28 cellular contexts compared by ENCODE assay signal in genomic region chr20:33092361-33092760, GRCh38. TPM values are rescaled to one million over a fixed set of nuclear protein-coding genes. Genes with fewer than 3 reads are reported as not detected.
A peak's percentile ranks its signal among the peaks of the same experiment; 100 is the strongest.
DNase-seq lines count a peak whose midpoint lies in the region; ATAC-seq, FAIRE-seq and TF ChIP-seq lines count a peak whose summit lies in the region.
"Had no signal": no experiment of that assay in that cellular context is flagged by ENCODE, and none has a peak within 500 bp of the region (broad histone marks: within the 10 kb centered on the region; RNA-seq: fewer than 3 reads in every experiment).

No MANE protein-coding gene starts in this region.

- no peak overlapping the region for H2AK5ac ChIP-seq in neuronal stem cell (ENCODE audit: low read depth, low read length)

- H3K79me2 ChIP-seq in HepG2 (ENCODE audit: insufficient read depth, low read length) (no peaks in the 10 kb centered on the region), osteoblast (ENCODE audit: insufficient read depth, low read length) (no peaks in the 10 kb centered on the region)

- ATAC-seq in HepG2 = no peak
- ATAC-seq in right lobe of liver = no peak
- ATAC-seq: GM23338, PC-3 had no signal

- H4K20me1 ChIP-seq in HepG2 (ENCODE audit: insufficient read depth, low read length) (no peaks in the 10 kb centered on the region), osteoblast (ENCODE audit: insufficient read depth, low read length) (no peaks in the 10 kb centered on the region)
- H4K20me1 ChIP-seq: BLaER1 had no signal

- no peaks in the 10 kb centered on the region for H3K79me1 ChIP-seq in neuronal stem cell (ENCODE audit: low read depth, low read length)

- TF ChIP-seq RAD21 in HepG2 (CRISPR knock-in tag; IDR thresholded peaks at IDR 0.05) = no peak

- no peak overlapping the region for H4K91ac ChIP-seq in neuronal stem cell (ENCODE audit: low read depth, low read length, poor library complexity)

- H2BK120ac ChIP-seq in neuronal stem cell (ENCODE audit: low read depth, low read length) = no peak overlapping the region

- no peak for TF ChIP-seq POLR2A in HepG2 (IDR thresholded peaks at IDR 0.05; ENCODE audit: insufficient read depth in 1 of 2, low read depth in 2 of 2, low read length in 2 of 2)
- no peak for TF ChIP-seq POLR2A in right lobe of liver (IDR thresholded peaks at IDR 0.05)
- TF ChIP-seq POLR2A in thyroid gland (IDR thresholded peaks at IDR 0.05) = no peak

- no peak overlapping the region for H3K4ac ChIP-seq in neuronal stem cell (ENCODE audit: low read length)

- 12% methylated on average over 3 of the region's 3 CpGs for WGBS in HepG2 (ENCODE audit: low lambda C conversion rate)
- 83% methylated on average over 3 of the region's 3 CpGs for WGBS in right lobe of liver (ENCODE audit: insufficient coverage, low coverage, low lambda C conversion rate, missing lambda C conversion rate)
- no CpG with 5 or more reads among the region's 3 CpGs for WGBS in neuronal stem cell (ENCODE audit: extremely low coverage in 2 of 2, insufficient read length in 2 of 2, insufficient replicate concordance in 1 of 2), 2 donors
- WGBS in thyroid gland, 2 donors = 87 to 95% methylated on average over 3 of the region's 3 CpGs

- intact Hi-C loops in HepG2 (cut with micrococcal nuclease; ENCODE audit: unreplicated experiment) (no loop called here), right lobe of liver (cut with DNase I) (loop anchor here in 1 of 2 donors (10.0 kb wide), 1 partner anchor 112 kb away; no protein-coding TSS in a partner anchor), colonic mucosa (cut with DNase I) (loop anchor here (10.0 kb wide), 1 partner anchor 188 kb away; no protein-coding TSS in a partner anchor), thyroid gland (cut with DNase I) (loop anchor here (5.0 kb wide), 1 partner anchor 195 kb away; no protein-coding TSS in a partner anchor)

- no peak for DNase-seq in HepG2 (ENCODE audit: low spot score)
- no peak for DNase-seq in right lobe of liver
- peak; percentile 21 for DNase-seq in RPMI7951 (ENCODE audit: low read depth)
- no peak for DNase-seq in neuronal stem cell (ENCODE audit: low spot score)
- no peak for DNase-seq in colonic mucosa
- DNase-seq in osteoblast (ENCODE audit: insufficient read length, low spot score, missing footprints) = no peak
- no peak for DNase-seq in thyroid gland
- DNase-seq: CD4-positive, alpha-beta T cell; DMS53; H9; HFFc6; MV-4-11; NCI-H1105 treated with DMSO at 0.1 percent for 48 hours; NCI-H146; NCI-H1930; NCI-H2107; NCI-H446; NCI-H524 treated with DMSO at 0.1 percent for 48 hours; NCI-H774; NK-92 treated with Interleukin-12 subunit alpha and Interleukin-12 subunit beta, amount 100 ng/mL, for 24 hours; PC-3; SHP77 had no signal

- H3K9me3 ChIP-seq in HepG2 (ENCODE audit: low read length) (no peaks in the 10 kb centered on the region), right lobe of liver (no peaks in the 10 kb centered on the region), neuronal stem cell (replicated peaks in 1 of 2; ENCODE audit: control insufficient read depth in 2 of 2, insufficient read depth in 1 of 2, low read depth in 1 of 2, low read length in 2 of 2) (no peaks in the 10 kb centered on the region), colonic mucosa (no peaks in the 10 kb centered on the region), osteoblast (ENCODE audit: low read depth, low read length) (no peaks in the 10 kb centered on the region), thyroid gland (no peaks in the 10 kb centered on the region)
- H3K9me3 ChIP-seq: BLaER1 had no signal

- H3K9ac ChIP-seq in HepG2 (ENCODE audit: insufficient read depth, low read depth, low read length) (no peak overlapping the region), neuronal stem cell (ENCODE audit: low read depth, low read length, poor library complexity) (no peak overlapping the region), colonic mucosa (ENCODE audit: low read depth in 2 of 2, low read length in 2 of 2) (no peak overlapping the region)
- H3K9ac ChIP-seq: BLaER1 had no signal

- POLR2A ChIA-PET in HepG2 (lab: Yijun Ruan, JAX) = no interaction called here

- H2AFZ ChIP-seq in HepG2 (ENCODE audit: low read length) (no peak overlapping the region), neuronal stem cell (ENCODE audit: low read length) (no peak overlapping the region), osteoblast (ENCODE audit: low read length) (no peak overlapping the region)
- H2AFZ ChIP-seq: GM23338 had no signal

- peak overlapping the region; percentile 68 for H3K18ac ChIP-seq in neuronal stem cell (ENCODE audit: low read length)

- no peak overlapping the region for H3K14ac ChIP-seq in neuronal stem cell (ENCODE audit: low read length)

- H3K23ac ChIP-seq in neuronal stem cell (ENCODE audit: low read depth, low read length, poor library complexity) = no peak overlapping the region

- H3K36me3 ChIP-seq in HepG2 (replicated peaks in 1 of 2; ENCODE audit: control insufficient read depth in 1 of 2, insufficient read depth in 2 of 2, low read length in 2 of 2) (no peaks in the 10 kb centered on the region), right lobe of liver (no peaks in the 10 kb centered on the region), neuronal stem cell (replicated peaks in 1 of 2; ENCODE audit: control insufficient read depth in 2 of 2, insufficient read depth in 2 of 2, low read length in 2 of 2) (no peaks in the 10 kb centered on the region), colonic mucosa (no peaks in the 10 kb centered on the region), osteoblast (ENCODE audit: insufficient read depth, low read length) (no peaks in the 10 kb centered on the region), thyroid gland (no peaks in the 10 kb centered on the region)
- H3K36me3 ChIP-seq: BLaER1 had no signal

- H2BK12ac ChIP-seq in neuronal stem cell (ENCODE audit: low read length) = no peak overlapping the region

- H3K4me3 ChIP-seq in HepG2 (replicated peaks in 1 of 3; ENCODE audit: insufficient read depth in 1 of 3, low read depth in 2 of 3, low read length in 3 of 3) = no peak overlapping the region
- H3K4me3 ChIP-seq in right lobe of liver = no peak overlapping the region
- H3K4me3 ChIP-seq in neuronal stem cell (ENCODE audit: low read length in 2 of 2) = no peak overlapping the region
- H3K4me3 ChIP-seq in colonic mucosa = no peak overlapping the region
- H3K4me3 ChIP-seq in osteoblast (ENCODE audit: insufficient read depth, low read length) = no peak overlapping the region
- H3K4me3 ChIP-seq in thyroid gland (replicated peaks in 1 of 3) = no peak overlapping the region
- H3K4me3 ChIP-seq: BLaER1, GM23338 had no signal

- H3K27ac ChIP-seq in HepG2 (ENCODE audit: extremely low read length, insufficient read depth, low read length) (no peak overlapping the region), right lobe of liver (no peak overlapping the region), neuronal stem cell (replicated peaks; ENCODE audit: low read length) (no peak overlapping the region), colonic mucosa (no peak overlapping the region), osteoblast (ENCODE audit: low read depth, low read length) (no peak overlapping the region), thyroid gland (no peak overlapping the region)
- H3K27ac ChIP-seq: BLaER1, RWPE1 had no signal

- no peak for FAIRE-seq in HepG2 (lab: Jason Lieb, UNC)
- FAIRE-seq: A204.1, G401.6 had no signal

- H3K27me3 ChIP-seq in HepG2 (ENCODE audit: control insufficient read depth in 1 of 2, insufficient read depth in 2 of 2, low read length in 2 of 2) (peaks cover 3 to 17% of the 10 kb centered on the region in 2 experiments; a peak in 2 of 5 replicates), right lobe of liver (no peaks in the 10 kb centered on the region), neuronal stem cell (ENCODE audit: control insufficient read depth in 3 of 3, insufficient read depth in 3 of 3, low read depth in 1 of 3, low read length in 3 of 3) (peaks cover 0 to 4% (median 2%) of the 10 kb centered on the region in 3 experiments), colonic mucosa (no peaks in the 10 kb centered on the region), osteoblast (ENCODE audit: insufficient read depth, low read length) (no peaks in the 10 kb centered on the region), thyroid gland (no peaks in the 10 kb centered on the region)
- H3K27me3 ChIP-seq: BLaER1 had no signal

- no TSS peak for BruUV-seq in HepG2 (replicated peaks; lab: Mats Ljungman, UMichigan)

- CTCF ChIA-PET in HepG2 (lab: Yijun Ruan, JAX; ENCODE audit: low intra/inter-chr PET ratio, low total read pairs) = interaction anchor here (5.3 kb wide), 1 partner anchor 190 kb away, joined by 97 read pairs; no protein-coding TSS in a partner anchor

- H2BK5ac ChIP-seq in neuronal stem cell (ENCODE audit: low read length) = no peak overlapping the region

- H3K4me1 ChIP-seq in HepG2 (ENCODE audit: insufficient read depth, low read length) (peaks cover 8% of the 10 kb centered on the region; the same call in 1 of the 2 replicates), right lobe of liver (no peaks in the 10 kb centered on the region), neuronal stem cell (ENCODE audit: control insufficient read depth in 2 of 2, insufficient read depth in 1 of 2, low read depth in 1 of 2, low read length in 2 of 2) (no peaks in the 10 kb centered on the region), colonic mucosa (no peaks in the 10 kb centered on the region), osteoblast (ENCODE audit: insufficient read depth, low read length) (no peaks in the 10 kb centered on the region), thyroid gland (no peaks in the 10 kb centered on the region)
- H3K4me1 ChIP-seq: BLaER1 had no signal

- no peak overlapping the region for H3K4me2 ChIP-seq in HepG2 (ENCODE audit: low read depth, low read length)
- H3K4me2 ChIP-seq in neuronal stem cell (ENCODE audit: insufficient read depth, low read length, poor library complexity, severe bottlenecking) = no peak overlapping the region
- no peak overlapping the region for H3K4me2 ChIP-seq in osteoblast (ENCODE audit: insufficient read depth, low read length)
- H3K4me2 ChIP-seq: BLaER1, GM23338 had no signal

- no peak overlapping the region for H4K8ac ChIP-seq in neuronal stem cell (ENCODE audit: low read depth, low read length)

- TF ChIP-seq CTCF in HepG2 (CRISPR knock-in tag; IDR thresholded peaks at IDR 0.05) (no peak), right lobe of liver (IDR thresholded peaks at IDR 0.05) (no peak), colonic mucosa (IDR thresholded peaks at IDR 0.05) (no peak), osteoblast (IDR thresholded peaks at IDR 0.05; ENCODE audit: extremely low read depth, low read depth, low read length) (no peak), thyroid gland (IDR thresholded peaks at IDR 0.05) (no peak)

- in situ Hi-C loops in HepG2 (cut with HindIII; ENCODE audit: extremely low pct_ligation_motif_present, low pct_unique_long_range_greater_than_20kb) = no loop called here

- TF ChIP-seq EP300 in HepG2 (IDR thresholded peaks at IDR 0.05; ENCODE audit: low read depth in 2 of 2, low read length in 2 of 2) (no peak), HepG2 (CRISPR knock-in tag; IDR thresholded peaks at IDR 0.05; ENCODE audit: borderline replicate concordance) (no peak)

- no peak overlapping the region for H2BK15ac ChIP-seq in neuronal stem cell (ENCODE audit: low read length)

RNA-seq across cellular contexts. Expression of gene BPIFB4, which starts 12.9 kb away (rescaled TPM):
- not detected in 2 replicates for total RNA-seq in HepG2 (2016; rRNA removed; fragmentation: Illumina TruSeq; extraction: Trizol)
- total RNA-seq in HepG2 (2016; cell fraction: cytosol; rRNA removed; fragmentation: Illumina TruSeq; extraction: Trizol; ENCODE audit: low read depth) = not detected in 2 replicates
- total RNA-seq in HepG2 (2016; cell fraction: insoluble cytoplasmic fraction; rRNA removed; fragmentation: Illumina TruSeq; extraction: Trizol) = not detected in 2 replicates
- not detected in 2 replicates for total RNA-seq in HepG2 (2016; cell fraction: membrane; rRNA removed; fragmentation: Illumina TruSeq; extraction: Trizol)
- total RNA-seq in HepG2 (2016; cell fraction: nucleus; rRNA removed; fragmentation: Illumina TruSeq; extraction: Trizol) = not detected in 2 replicates
- polyA plus RNA-seq in HepG2 (2011; rRNA removed) = 0.09 and 0.13 TPM in 2 replicates
- 0.06 and 0.07 TPM in 2 replicates for polyA plus RNA-seq in HepG2 (2011; cell fraction: cytosol; rRNA removed)
- polyA plus RNA-seq in HepG2 (2011; cell fraction: nucleus; rRNA removed) = 0.32 and 0.36 TPM in 2 replicates
- not detected in 2 replicates for polyA plus RNA-seq in HepG2 (2012)
- not detected in 2 replicates for polyA plus RNA-seq in HepG2 (2016; cell fraction: cytosol; fragmentation: Illumina TruSeq; extraction: Trizol; ENCODE audit: low read depth)
- polyA plus RNA-seq in HepG2 (2016; cell fraction: insoluble cytoplasmic fraction; fragmentation: Illumina TruSeq; extraction: Trizol; ENCODE audit: low read depth) = not detected in 2 replicates
- not detected in 2 replicates for polyA plus RNA-seq in HepG2 (2016; cell fraction: membrane; fragmentation: Illumina TruSeq; extraction: Trizol; ENCODE audit: low read depth)
- not detected in 2 replicates for polyA plus RNA-seq in HepG2 (2016; cell fraction: nucleus; fragmentation: Illumina TruSeq; extraction: Trizol; ENCODE audit: insufficient read depth, low read depth)
- polyA minus RNA-seq in HepG2 (2011; rRNA and poly(A)+ RNA removed; ENCODE audit: low replicate concordance) = not detected in 2 replicates
- not detected in 2 replicates for polyA minus RNA-seq in HepG2 (2011; cell fraction: cytosol; rRNA and poly(A)+ RNA removed)
- polyA minus RNA-seq in HepG2 (2011; cell fraction: nucleus; rRNA and poly(A)+ RNA removed) = not detected in 2 replicates
- total RNA-seq in right lobe of liver = not detected
- total RNA-seq in RPMI7951 (2014; rRNA removed; shearing (Covaris generic)) = not detected in 2 replicates
- not detected for polyA plus RNA-seq in neuronal stem cell (2013, experiment 1 of 2)
- polyA plus RNA-seq in neuronal stem cell (2013, experiment 2 of 2) = not detected
- total RNA-seq in colonic mucosa = not detected
- not detected in 2 replicates for total RNA-seq in osteoblast
- not detected for total RNA-seq in thyroid gland
- total RNA-seq: CD4-positive, alpha-beta T cell; GM23338; H9; HFFc6; PC-3 had no signal
- polyA plus RNA-seq: AG04450, GM23338 had no signal

RNA-seq across cellular contexts. Expression of gene BPIFB3, which starts 38.7 kb away (rescaled TPM):
- total RNA-seq in HepG2 (2016; rRNA removed; fragmentation: Illumina TruSeq; extraction: Trizol) (not detected in 2 replicates), right lobe of liver (not detected), colonic mucosa (not detected), osteoblast (not detected in 2 replicates), thyroid gland (not detected)
- not detected in 2 replicates for total RNA-seq in HepG2 (2016; cell fraction: cytosol; rRNA removed; fragmentation: Illumina TruSeq; extraction: Trizol; ENCODE audit: low read depth)
- total RNA-seq in HepG2 (2016; cell fraction: insoluble cytoplasmic fraction; rRNA removed; fragmentation: Illumina TruSeq; extraction: Trizol) = not detected in 2 replicates
- not detected in 2 replicates for total RNA-seq in HepG2 (2016; cell fraction: membrane; rRNA removed; fragmentation: Illumina TruSeq; extraction: Trizol)
- not detected in 2 replicates for total RNA-seq in HepG2 (2016; cell fraction: nucleus; rRNA removed; fragmentation: Illumina TruSeq; extraction: Trizol)
- 0.09 TPM in 1 of 2 replicates, not detected in the other for polyA plus RNA-seq in HepG2 (2011; rRNA removed)
- not detected in 2 replicates for polyA plus RNA-seq in HepG2 (2011; cell fraction: cytosol; rRNA removed)
- polyA plus RNA-seq in HepG2 (2011; cell fraction: nucleus; rRNA removed) = 0.21 TPM in 1 of 2 replicates, not detected in the other
- polyA plus RNA-seq in HepG2 (2012) = not detected in 2 replicates
- polyA plus RNA-seq in HepG2 (2016; cell fraction: cytosol; fragmentation: Illumina TruSeq; extraction: Trizol; ENCODE audit: low read depth) = not detected in 2 replicates
- polyA plus RNA-seq in HepG2 (2016; cell fraction: insoluble cytoplasmic fraction; fragmentation: Illumina TruSeq; extraction: Trizol; ENCODE audit: low read depth) = not detected in 2 replicates
- polyA plus RNA-seq in HepG2 (2016; cell fraction: membrane; fragmentation: Illumina TruSeq; extraction: Trizol; ENCODE audit: low read depth) = not detected in 2 replicates
- not detected in 2 replicates for polyA plus RNA-seq in HepG2 (2016; cell fraction: nucleus; fragmentation: Illumina TruSeq; extraction: Trizol; ENCODE audit: insufficient read depth, low read depth)
- polyA minus RNA-seq in HepG2 (2011; rRNA and poly(A)+ RNA removed; ENCODE audit: low replicate concordance) = not detected in 2 replicates
- not detected in 2 replicates for polyA minus RNA-seq in HepG2 (2011; cell fraction: cytosol; rRNA and poly(A)+ RNA removed)
- polyA minus RNA-seq in HepG2 (2011; cell fraction: nucleus; rRNA and poly(A)+ RNA removed) = not detected in 2 replicates
- not detected in 2 replicates for total RNA-seq in RPMI7951 (2014; rRNA removed; shearing (Covaris generic))
- not detected for polyA plus RNA-seq in neuronal stem cell (2013, experiment 1 of 2)
- not detected for polyA plus RNA-seq in neuronal stem cell (2013, experiment 2 of 2)
- total RNA-seq: CD4-positive, alpha-beta T cell; GM23338; H9; HFFc6; PC-3 had no signal
- polyA plus RNA-seq: AG04450, GM23338 had no signal
